10 cellular contexts compared by ENCODE assay signal in genomic region chr16:68504066-68504465, GRCh38. TPM values are rescaled to one million over a fixed set of nuclear protein-coding genes. Genes with fewer than 3 reads are reported as not detected.
"Had no signal": no experiment of that assay in that cellular context is flagged by ENCODE, and none has a peak within 500 bp of the region (broad histone marks: within the 10 kb centered on the region; RNA-seq: fewer than 3 reads in every experiment).

No MANE protein-coding gene starts in this region.

- H3K36me3 Mint-ChIP-seq: IgD-negative memory B cell had no signal

- H2AFZ ChIP-seq: GM23248 had no signal

- H3K9me3 ChIP-seq: HAP-1 had no signal

- H3K4me1 ChIP-seq: HAP-1 had no signal

- FAIRE-seq: HepG2 had no signal

- H3K9ac ChIP-seq: GM23248 had no signal

- DNase-seq: GOT3, H7, KBM-7 had no signal

- H3K4me1 Mint-ChIP-seq: IgD-negative memory B cell had no signal

- H3K27ac Mint-ChIP-seq: HFFc6, IgD-negative memory B cell had no signal

- H3K27ac ChIP-seq: GM23248, HL-60 had no signal

- H3K36me3 ChIP-seq: HAP-1 had no signal

- H3K9me3 Mint-ChIP-seq: HFFc6, IgD-negative memory B cell had no signal

- H3K4me3 ChIP-seq: GM23248, HAP-1 had no signal

- H3K4me3 Mint-ChIP-seq: HFFc6, IgD-negative memory B cell had no signal

RNA-seq across cellular contexts. Expression of gene SMPD3, which starts 55.8 kb away (rescaled TPM):
- total RNA-seq: H4 had no signal
